ENCODE assay signal across 2 cellular contexts in genomic region chr2:206068207-206068606, GRCh38.
TF ChIP-seq lines count a peak whose summit lies in the region.

No MANE protein-coding gene starts in this region.

TF ChIP-seq in HepG2, 621 proteins besides CTCF, POLR2A, EP300 and RAD21:
- TF ChIP-seq, protein P1, sequence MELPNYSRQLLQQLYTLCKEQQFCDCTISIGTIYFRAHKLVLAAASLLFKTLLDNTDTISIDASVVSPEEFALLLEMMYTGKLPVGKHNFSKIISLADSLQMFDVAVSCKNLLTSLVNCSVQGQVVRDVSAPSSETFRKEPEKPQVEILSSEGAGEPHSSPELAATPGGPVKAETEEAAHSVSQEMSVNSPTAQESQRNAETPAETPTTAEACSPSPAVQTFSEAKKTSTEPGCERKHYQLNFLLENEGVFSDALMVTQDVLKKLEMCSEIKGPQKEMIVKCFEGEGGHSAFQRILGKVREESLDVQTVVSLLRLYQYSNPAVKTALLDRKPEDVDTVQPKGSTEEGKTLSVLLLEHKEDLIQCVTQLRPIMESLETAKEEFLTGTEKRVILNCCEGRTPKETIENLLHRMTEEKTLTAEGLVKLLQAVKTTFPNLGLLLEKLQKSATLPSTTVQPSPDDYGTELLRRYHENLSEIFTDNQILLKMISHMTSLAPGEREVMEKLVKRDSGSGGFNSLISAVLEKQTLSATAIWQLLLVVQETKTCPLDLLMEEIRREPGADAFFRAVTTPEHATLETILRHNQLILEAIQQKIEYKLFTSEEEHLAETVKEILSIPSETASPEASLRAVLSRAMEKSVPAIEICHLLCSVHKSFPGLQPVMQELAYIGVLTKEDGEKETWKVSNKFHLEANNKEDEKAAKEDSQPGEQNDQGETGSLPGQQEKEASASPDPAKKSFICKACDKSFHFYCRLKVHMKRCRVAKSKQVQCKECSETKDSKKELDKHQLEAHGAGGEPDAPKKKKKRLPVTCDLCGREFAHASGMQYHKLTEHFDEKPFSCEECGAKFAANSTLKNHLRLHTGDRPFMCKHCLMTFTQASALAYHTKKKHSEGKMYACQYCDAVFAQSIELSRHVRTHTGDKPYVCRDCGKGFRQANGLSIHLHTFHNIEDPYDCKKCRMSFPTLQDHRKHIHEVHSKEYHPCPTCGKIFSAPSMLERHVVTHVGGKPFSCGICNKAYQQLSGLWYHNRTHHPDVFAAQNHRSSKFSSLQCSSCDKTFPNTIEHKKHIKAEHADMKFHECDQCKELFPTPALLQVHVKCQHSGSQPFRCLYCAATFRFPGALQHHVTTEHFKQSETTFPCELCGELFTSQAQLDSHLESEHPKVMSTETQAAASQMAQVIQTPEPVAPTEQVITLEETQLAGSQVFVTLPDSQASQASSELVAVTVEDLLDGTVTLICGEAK (IDR thresholded peaks at IDR 0.05): peak; percentile 78
- TF ChIP-seq, protein P1 (CRISPR knock-in tag; IDR thresholded peaks at IDR 0.05): peak; percentile 98
- no peak for TF ChIP-seq RBM39 (IDR thresholded peaks at IDR 0.05; ENCODE audit: low read depth, low read length, poor library complexity, severe bottlenecking)
- TF ChIP-seq MYPOP (CRISPR knock-in tag; IDR thresholded peaks at IDR 0.05): no peak
- no peak for TF ChIP-seq HHEX (CRISPR knock-in tag; IDR thresholded peaks at IDR 0.05)
- peak; percentile 79 for TF ChIP-seq ZNF121 (CRISPR knock-in tag; IDR thresholded peaks at IDR 0.05)
- no peak for TF ChIP-seq GLMP (CRISPR knock-in tag; IDR thresholded peaks at IDR 0.05; ENCODE audit: borderline replicate concordance)

TF ChIP-seq in GM12878, 131 proteins besides CTCF, POLR2A, EP300 and RAD21:
- TF ChIP-seq, protein P1 (IDR thresholded peaks at IDR 0.05; ENCODE audit: borderline replicate concordance): peak; percentile 83
- no peak for TF ChIP-seq HCFC1 (IDR thresholded peaks at IDR 0.05; ENCODE audit: low read length)
